33 cellular contexts compared by ENCODE assay signal in genomic region chr2:148880636-148881035, GRCh38.
"Had no signal": no experiment of that assay in that cellular context is flagged by ENCODE, and none has a peak within 500 bp of the region (broad histone marks: within the 10 kb centered on the region; RNA-seq: fewer than 3 reads in every experiment).

No MANE protein-coding gene starts in this region.

- H3K4me3 Mint-ChIP-seq: activated B cell treated with CpG ODN at 0.5 μM for 24 hours; activated CD8-positive, alpha-beta memory T cell treated with anti-CD3 and anti-CD28 coated beads, Interleukin-2, amount 10 ng/mL, durations not matched to agents 7 days and 5 days; activated CD8-positive, alpha-beta T cell treated with anti-CD3 and anti-CD28 coated beads for 36 hours; activated naive CD4-positive, alpha-beta T cell treated with anti-CD3 and anti-CD28 coated beads, Interleukin-2, amount 10 ng/mL, durations not matched to agents 7 days and 5 days; activated naive CD8-positive, alpha-beta T cell treated with anti-CD3 and anti-CD28 coated beads, Interleukin-2, amount 10 ng/mL, durations not matched to agents 7 days and 5 days; activated T-helper 1 cell treated with anti-CD3 and anti-CD28 coated beads, Interleukin-12 subunit alpha, Interleukin-12 subunit beta, Interleukin-2, Interleukin-4 antibody, amounts not matched to agents 30 ng/mL and 10 ng/mL and 1 ng/mL, durations not matched to agents 14 hours and 24 hours and 36 hours; central memory CD8-positive, alpha-beta T cell; dendritic cell treated with granulocyte-macrophage colony-stimulating factor and Interleukin-4, amounts not matched to agents 40 ng/mL and 50 ng/mL, for 4 days had no signal

- H3K36me3 Mint-ChIP-seq: activated naive CD4-positive, alpha-beta T cell treated with anti-CD3 and anti-CD28 coated beads, Interleukin-2, amount 10 ng/mL, durations not matched to agents 7 days and 5 days had no signal

- ATAC-seq: activated CD4-positive, CD25-positive, alpha-beta regulatory T cell treated with anti-CD3 and anti-CD28 coated beads, Interleukin-2, amount 50 U/mL, for 24 hours; activated CD8-positive, alpha-beta memory T cell treated with anti-CD3 and anti-CD28 coated beads, Interleukin-2, amount 10 ng/mL, durations not matched to agents 7 days and 5 days; activated CD8-positive, alpha-beta T cell treated with anti-CD3 and anti-CD28 coated beads for 36 hours; activated naive CD4-positive, alpha-beta T cell treated with anti-CD3 and anti-CD28 coated beads, Interleukin-2, amount 50 U/mL, for 72 hours; gastroesophageal sphincter; heart left ventricle had no signal

- H3K9me3 Mint-ChIP-seq: activated CD8-positive, alpha-beta T cell treated with anti-CD3 and anti-CD28 coated beads for 36 hours; activated naive CD4-positive, alpha-beta T cell treated with anti-CD3 and anti-CD28 coated beads, Interleukin-2, amount 50 U/mL, for 72 hours had no signal

- H3K9me3 ChIP-seq: ascending aorta had no signal

- H3K36me3 ChIP-seq: ascending aorta, breast epithelium, cardiac muscle cell, esophagus squamous epithelium, gastroesophageal sphincter, heart left ventricle, WERI-Rb-1 had no signal

- H3K27ac ChIP-seq: ascending aorta, breast epithelium, cardiac muscle cell, coronary artery, epithelial cell of prostate, esophagus squamous epithelium, gastroesophageal sphincter, heart left ventricle, WERI-Rb-1 had no signal

- H3K27ac Mint-ChIP-seq: activated B cell treated with CpG ODN at 0.5 μM for 24 hours; activated CD8-positive, alpha-beta memory T cell treated with anti-CD3 and anti-CD28 coated beads, Interleukin-2, amount 10 ng/mL, durations not matched to agents 7 days and 5 days; activated CD8-positive, alpha-beta T cell treated with anti-CD3 and anti-CD28 coated beads for 36 hours; activated naive CD4-positive, alpha-beta T cell treated with anti-CD3 and anti-CD28 coated beads, Interleukin-2, amount 10 ng/mL, durations not matched to agents 7 days and 5 days; activated naive CD4-positive, alpha-beta T cell treated with anti-CD3 and anti-CD28 coated beads, Interleukin-2, amount 50 U/mL, for 72 hours; activated naive CD8-positive, alpha-beta T cell treated with anti-CD3 and anti-CD28 coated beads, Interleukin-2, amount 10 ng/mL, durations not matched to agents 7 days and 5 days; activated T-helper 1 cell treated with anti-CD3 and anti-CD28 coated beads, Interleukin-12 subunit alpha, Interleukin-12 subunit beta, Interleukin-2, Interleukin-4 antibody, amounts not matched to agents 30 ng/mL and 10 ng/mL and 1 ng/mL, durations not matched to agents 14 hours and 24 hours and 36 hours; brain; dendritic cell treated with granulocyte-macrophage colony-stimulating factor and Interleukin-4, amounts not matched to agents 40 ng/mL and 50 ng/mL, for 4 days had no signal

- H3K4me3 ChIP-seq: ascending aorta, breast epithelium, cardiac muscle cell, coronary artery, dorsolateral prefrontal cortex, esophagus squamous epithelium, gastroesophageal sphincter, heart left ventricle had no signal

- H3K27me3 ChIP-seq: ascending aorta, dorsolateral prefrontal cortex had no signal

- DNase-seq: activated B cell treated with CpG ODN at 0.5 μM for 24 hours; activated CD4-positive, alpha-beta T cell treated with anti-CD3 and anti-CD28 coated beads for 48 hours; activated CD4-positive, alpha-beta T cell treated with anti-CD3 and anti-CD28 coated beads, Interleukin-2, amount 50 U/mL, for 1 hour; activated CD4-positive, alpha-beta T cell treated with anti-CD3 and anti-CD28 coated beads, Interleukin-2, amount 50 U/mL, for 48 hours; activated CD8-positive, alpha-beta memory T cell treated with anti-CD3 and anti-CD28 coated beads, Interleukin-2, amount 10 ng/mL, durations not matched to agents 7 days and 5 days; activated CD8-positive, alpha-beta memory T cell treated with anti-CD3 and anti-CD28 coated beads, Interleukin-2, amount 50 U/mL, for 4 hours; activated CD8-positive, alpha-beta T cell treated with anti-CD3 and anti-CD28 coated beads for 36 hours; activated gamma-delta T cell; activated naive CD4-positive, alpha-beta T cell; activated naive CD4-positive, alpha-beta T cell treated with anti-CD3 and anti-CD28 coated beads, Interleukin-2, amount 10 ng/mL, durations not matched to agents 7 days and 5 days; activated naive CD8-positive, alpha-beta T cell treated with anti-CD3 and anti-CD28 coated beads, Interleukin-2, amount 10 ng/mL, durations not matched to agents 7 days and 5 days; activated T-cell treated with anti-CD3 and anti-CD28 coated beads, Interleukin-2, amount 50 U/mL, for 1 hour; activated T-cell treated with anti-CD3 and anti-CD28 coated beads, Interleukin-2, amount 50 U/mL, for 48 hours; dorsolateral prefrontal cortex; effector memory CD4-positive, alpha-beta T cell; esophagus squamous epithelium; foreskin melanocyte; heart left ventricle; hypothalamus; T-helper 1 cell; WERI-Rb-1 had no signal
